Comparison of ENCODE assay signal across 1 cellular context in the genomic region with DNA sequence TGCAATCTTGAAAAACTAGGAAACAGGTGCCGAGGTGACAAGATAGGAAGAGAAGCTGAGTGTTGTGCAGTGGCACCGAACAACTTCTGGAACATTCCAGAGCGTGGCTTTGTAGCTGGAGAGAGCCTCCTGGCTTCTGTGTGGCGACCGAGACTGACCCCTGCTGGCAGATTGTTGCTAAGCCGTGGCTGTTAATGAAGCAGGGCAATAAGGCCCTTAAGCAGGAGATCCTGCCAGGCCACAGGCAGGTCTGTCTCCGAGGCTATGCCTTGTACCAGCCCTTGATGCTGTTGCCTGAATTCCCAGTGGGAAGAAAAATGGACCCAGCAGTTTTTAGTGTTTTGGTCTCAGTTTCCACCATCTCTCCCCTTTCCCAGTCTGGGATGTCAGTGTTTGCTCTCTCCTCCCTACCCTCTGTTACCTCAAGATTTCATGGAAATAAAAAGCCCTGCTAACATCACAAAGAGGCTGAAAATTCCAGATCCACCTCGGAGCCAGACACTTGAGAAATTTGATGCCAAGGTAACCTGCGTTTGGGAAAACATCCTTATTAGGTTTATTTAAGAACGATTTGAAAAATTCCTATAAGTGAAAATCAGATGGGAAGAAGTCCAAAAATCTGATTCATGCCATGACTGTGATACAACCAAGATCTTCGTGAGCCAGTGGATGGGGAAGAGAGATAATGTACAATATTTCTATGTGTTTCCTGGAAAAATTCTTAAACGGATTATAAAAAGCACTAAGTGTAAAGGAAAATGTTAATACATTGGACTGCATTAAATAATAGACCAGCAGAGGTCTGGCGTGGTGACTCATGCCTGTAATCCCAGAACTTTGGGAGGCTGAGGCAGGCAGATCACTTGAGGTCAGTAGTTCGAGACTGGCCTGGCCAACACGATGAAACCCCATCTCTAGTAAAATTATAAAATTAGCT.
TF ChIP-seq lines count a peak whose summit lies in the region.

No MANE protein-coding gene starts in this region.

TF ChIP-seq in GM12878, 131 proteins besides CTCF, POLR2A, EP300 and RAD21 (continued from another document):
- no peak for TF ChIP-seq TCF7 (IDR thresholded peaks at IDR 0.05; ENCODE audit: borderline replicate concordance)
- TF ChIP-seq, protein P1, sequence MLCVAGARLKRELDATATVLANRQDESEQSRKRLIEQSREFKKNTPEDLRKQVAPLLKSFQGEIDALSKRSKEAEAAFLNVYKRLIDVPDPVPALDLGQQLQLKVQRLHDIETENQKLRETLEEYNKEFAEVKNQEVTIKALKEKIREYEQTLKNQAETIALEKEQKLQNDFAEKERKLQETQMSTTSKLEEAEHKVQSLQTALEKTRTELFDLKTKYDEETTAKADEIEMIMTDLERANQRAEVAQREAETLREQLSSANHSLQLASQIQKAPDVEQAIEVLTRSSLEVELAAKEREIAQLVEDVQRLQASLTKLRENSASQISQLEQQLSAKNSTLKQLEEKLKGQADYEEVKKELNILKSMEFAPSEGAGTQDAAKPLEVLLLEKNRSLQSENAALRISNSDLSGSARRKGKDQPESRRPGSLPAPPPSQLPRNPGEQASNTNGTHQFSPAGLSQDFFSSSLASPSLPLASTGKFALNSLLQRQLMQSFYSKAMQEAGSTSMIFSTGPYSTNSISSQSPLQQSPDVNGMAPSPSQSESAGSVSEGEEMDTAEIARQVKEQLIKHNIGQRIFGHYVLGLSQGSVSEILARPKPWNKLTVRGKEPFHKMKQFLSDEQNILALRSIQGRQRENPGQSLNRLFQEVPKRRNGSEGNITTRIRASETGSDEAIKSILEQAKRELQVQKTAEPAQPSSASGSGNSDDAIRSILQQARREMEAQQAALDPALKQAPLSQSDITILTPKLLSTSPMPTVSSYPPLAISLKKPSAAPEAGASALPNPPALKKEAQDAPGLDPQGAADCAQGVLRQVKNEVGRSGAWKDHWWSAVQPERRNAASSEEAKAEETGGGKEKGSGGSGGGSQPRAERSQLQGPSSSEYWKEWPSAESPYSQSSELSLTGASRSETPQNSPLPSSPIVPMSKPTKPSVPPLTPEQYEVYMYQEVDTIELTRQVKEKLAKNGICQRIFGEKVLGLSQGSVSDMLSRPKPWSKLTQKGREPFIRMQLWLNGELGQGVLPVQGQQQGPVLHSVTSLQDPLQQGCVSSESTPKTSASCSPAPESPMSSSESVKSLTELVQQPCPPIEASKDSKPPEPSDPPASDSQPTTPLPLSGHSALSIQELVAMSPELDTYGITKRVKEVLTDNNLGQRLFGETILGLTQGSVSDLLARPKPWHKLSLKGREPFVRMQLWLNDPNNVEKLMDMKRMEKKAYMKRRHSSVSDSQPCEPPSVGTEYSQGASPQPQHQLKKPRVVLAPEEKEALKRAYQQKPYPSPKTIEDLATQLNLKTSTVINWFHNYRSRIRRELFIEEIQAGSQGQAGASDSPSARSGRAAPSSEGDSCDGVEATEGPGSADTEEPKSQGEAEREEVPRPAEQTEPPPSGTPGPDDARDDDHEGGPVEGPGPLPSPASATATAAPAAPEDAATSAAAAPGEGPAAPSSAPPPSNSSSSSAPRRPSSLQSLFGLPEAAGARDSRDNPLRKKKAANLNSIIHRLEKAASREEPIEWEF (IDR thresholded peaks at IDR 0.05; ENCODE audit: insufficient replicate concordance, low read depth, low read length) = no peak
- TF ChIP-seq BHLHE40 (IDR thresholded peaks at IDR 0.05; ENCODE audit: borderline replicate concordance in 1 of 2, low read depth in 2 of 2, low read length in 1 of 2) = no peak
- no peak for TF ChIP-seq CEBPB (IDR thresholded peaks at IDR 0.05; ENCODE audit: borderline replicate concordance in 1 of 2, low read depth in 2 of 2, low read length in 2 of 2)
- no peak for TF ChIP-seq ATF2 (IDR thresholded peaks at IDR 0.05; ENCODE audit: low read length)
- TF ChIP-seq YY1 (IDR thresholded peaks at IDR 0.05; ENCODE audit: low read depth, low read length) = peak; percentile 68
- no peak for TF ChIP-seq REST (IDR thresholded peaks at IDR 0.05; ENCODE audit: low read depth, low read length)
- TF ChIP-seq RFX5 (IDR thresholded peaks at IDR 0.05; ENCODE audit: low read depth, low read length) = no peak
- no peak for TF ChIP-seq ZNF384 (IDR thresholded peaks at IDR 0.05; ENCODE audit: borderline replicate concordance, low read depth, low read length)
- no peak for TF ChIP-seq BRCA1 (IDR thresholded peaks at IDR 0.05; ENCODE audit: low read depth, low read length)
- TF ChIP-seq ASH2L (IDR thresholded peaks at IDR 0.05; ENCODE audit: borderline replicate concordance, low read depth) = no peak
- no peak for TF ChIP-seq CHD2 (IDR thresholded peaks at IDR 0.05; ENCODE audit: borderline replicate concordance, low read depth, low read length)
- TF ChIP-seq POU2F2 (IDR thresholded peaks at IDR 0.05; ENCODE audit: borderline replicate concordance, low read depth, low read length) = 0 out of 3 replicates have a peak, but pooled peaks have one; percentile 12
- no peak for TF ChIP-seq YBX1 (IDR thresholded peaks at IDR 0.05)
- TF ChIP-seq, protein P2, sequence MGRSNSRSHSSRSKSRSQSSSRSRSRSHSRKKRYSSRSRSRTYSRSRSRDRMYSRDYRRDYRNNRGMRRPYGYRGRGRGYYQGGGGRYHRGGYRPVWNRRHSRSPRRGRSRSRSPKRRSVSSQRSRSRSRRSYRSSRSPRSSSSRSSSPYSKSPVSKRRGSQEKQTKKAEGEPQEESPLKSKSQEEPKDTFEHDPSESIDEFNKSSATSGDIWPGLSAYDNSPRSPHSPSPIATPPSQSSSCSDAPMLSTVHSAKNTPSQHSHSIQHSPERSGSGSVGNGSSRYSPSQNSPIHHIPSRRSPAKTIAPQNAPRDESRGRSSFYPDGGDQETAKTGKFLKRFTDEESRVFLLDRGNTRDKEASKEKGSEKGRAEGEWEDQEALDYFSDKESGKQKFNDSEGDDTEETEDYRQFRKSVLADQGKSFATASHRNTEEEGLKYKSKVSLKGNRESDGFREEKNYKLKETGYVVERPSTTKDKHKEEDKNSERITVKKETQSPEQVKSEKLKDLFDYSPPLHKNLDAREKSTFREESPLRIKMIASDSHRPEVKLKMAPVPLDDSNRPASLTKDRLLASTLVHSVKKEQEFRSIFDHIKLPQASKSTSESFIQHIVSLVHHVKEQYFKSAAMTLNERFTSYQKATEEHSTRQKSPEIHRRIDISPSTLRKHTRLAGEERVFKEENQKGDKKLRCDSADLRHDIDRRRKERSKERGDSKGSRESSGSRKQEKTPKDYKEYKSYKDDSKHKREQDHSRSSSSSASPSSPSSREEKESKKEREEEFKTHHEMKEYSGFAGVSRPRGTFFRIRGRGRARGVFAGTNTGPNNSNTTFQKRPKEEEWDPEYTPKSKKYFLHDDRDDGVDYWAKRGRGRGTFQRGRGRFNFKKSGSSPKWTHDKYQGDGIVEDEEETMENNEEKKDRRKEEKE (IDR thresholded peaks at IDR 0.05) = no peak
- TF ChIP-seq CHD1 (IDR thresholded peaks at IDR 0.05; ENCODE audit: low read depth, low read length) = no peak
- TF ChIP-seq POLR2AphosphoS2 (IDR thresholded peaks at IDR 0.05; ENCODE audit: low read depth, low read length) = no peak
- TF ChIP-seq SMC3 (IDR thresholded peaks at IDR 0.05; ENCODE audit: borderline replicate concordance, low read length) = peak; percentile 86
- TF ChIP-seq SUZ12 (IDR thresholded peaks at IDR 0.05; ENCODE audit: unreplicated experiment) = no peak
- TF ChIP-seq, protein P3, sequence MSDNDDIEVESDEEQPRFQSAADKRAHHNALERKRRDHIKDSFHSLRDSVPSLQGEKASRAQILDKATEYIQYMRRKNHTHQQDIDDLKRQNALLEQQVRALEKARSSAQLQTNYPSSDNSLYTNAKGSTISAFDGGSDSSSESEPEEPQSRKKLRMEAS (IDR thresholded peaks at IDR 0.05; ENCODE audit: low read depth, low read length) = no peak
- no peak for TF ChIP-seq HCFC1 (IDR thresholded peaks at IDR 0.05; ENCODE audit: low read length)
- TF ChIP-seq ZZZ3 (IDR thresholded peaks at IDR 0.05; ENCODE audit: control insufficient read depth, insufficient read length, low read depth) = no peak
- TF ChIP-seq NR2C2 (IDR thresholded peaks at IDR 0.05; ENCODE audit: borderline replicate concordance, control insufficient read depth, insufficient read length, low read depth) = no peak
- TF ChIP-seq, protein P4, sequence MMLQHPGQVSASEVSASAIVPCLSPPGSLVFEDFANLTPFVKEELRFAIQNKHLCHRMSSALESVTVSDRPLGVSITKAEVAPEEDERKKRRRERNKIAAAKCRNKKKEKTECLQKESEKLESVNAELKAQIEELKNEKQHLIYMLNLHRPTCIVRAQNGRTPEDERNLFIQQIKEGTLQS (IDR thresholded peaks at IDR 0.05; ENCODE audit: borderline replicate concordance, extremely low read depth, low read depth, low read length) = no peak
- no peak for TF ChIP-seq USF1 (IDR thresholded peaks at IDR 0.05; ENCODE audit: borderline replicate concordance, extremely low read length, insufficient read depth, low read depth, low read length)
- no peak for TF ChIP-seq ESRRA (IDR thresholded peaks at IDR 0.05; ENCODE audit: low read length)
- TF ChIP-seq ZBTB11 (CRISPR knock-in tag; IDR thresholded peaks at IDR 0.05) = no peak
- peak; percentile 40; the same call in 1 of the 2 replicates for TF ChIP-seq RB1 (IDR thresholded peaks at IDR 0.05; ENCODE audit: borderline replicate concordance)
- no peak for TF ChIP-seq FOXM1 (IDR thresholded peaks at IDR 0.05; ENCODE audit: low read depth, low read length)
- TF ChIP-seq CREB1 (IDR thresholded peaks at IDR 0.05; ENCODE audit: low read depth) = no peak
TF ChIP-seq in GM12878: peak in this region for 8.
